ENCODE assay signal across 41 cellular contexts in genomic region chr17:49878931-49879330, GRCh38. TPM values are rescaled to one million over a fixed set of nuclear protein-coding genes. Genes with fewer than 3 reads are reported as not detected.
"Had no signal": no experiment of that assay in that cellular context is flagged by ENCODE, and none has a peak within 500 bp of the region (broad histone marks: within the 10 kb centered on the region; RNA-seq: fewer than 3 reads in every experiment).

No MANE protein-coding gene starts in this region.

- H3K4me1 Mint-ChIP-seq: activated CD8-positive, alpha-beta memory T cell treated with anti-CD3 and anti-CD28 coated beads, Interleukin-2, amount 10 ng/mL, durations not matched to agents 7 days and 5 days; T-helper 17 cell had no signal

- H3K4me1 ChIP-seq: adrenal gland had no signal

- H3K27ac ChIP-seq: adrenal gland, breast epithelium, coronary artery, dorsolateral prefrontal cortex, esophagus squamous epithelium, gastroesophageal sphincter, WERI-Rb-1 had no signal

- H3K9me3 ChIP-seq: adrenal gland, breast epithelium, esophagus squamous epithelium, gastroesophageal sphincter had no signal

- DNase-seq: activated B cell treated with CpG ODN at 0.5 μM for 24 hours; activated CD4-positive, alpha-beta memory T cell treated with anti-CD3 and anti-CD28 coated beads for 36 hours; activated CD4-positive, alpha-beta T cell treated with anti-CD3 and anti-CD28 coated beads for 36 hours; activated CD4-positive, alpha-beta T cell treated with anti-CD3 and anti-CD28 coated beads, Interleukin-2, amount 10 ng/mL, durations not matched to agents 24 days and 14 days; activated CD8-positive, alpha-beta memory T cell treated with anti-CD3 and anti-CD28 coated beads, Interleukin-2, amount 10 ng/mL, durations not matched to agents 7 days and 5 days; activated CD8-positive, alpha-beta memory T cell treated with anti-CD3 and anti-CD28 coated beads, Interleukin-2, amount 50 U/mL, for 4 hours; activated CD8-positive, alpha-beta T cell treated with anti-CD3 and anti-CD28 coated beads, Interleukin-2, amount 10 ng/mL, durations not matched to agents 7 days and 5 days; activated effector memory CD4-positive, alpha-beta T cell treated with anti-CD3 and anti-CD28 coated beads, Interleukin-2, amount 50 U/mL, for 16 hours; activated naive CD4-positive, alpha-beta T cell treated with anti-CD3 and anti-CD28 coated beads for 36 hours; activated naive CD8-positive, alpha-beta T cell treated with anti-CD3 and anti-CD28 coated beads for 36 hours; activated naive CD8-positive, alpha-beta T cell treated with anti-CD3 and anti-CD28 coated beads, Interleukin-2, amount 50 U/mL, for 24 hours; activated T-cell treated with anti-CD3 and anti-CD28 coated beads, Interleukin-2, amount 50 U/mL, for 1 hour; activated T-cell treated with anti-CD3 and anti-CD28 coated beads, Interleukin-2, amount 50 U/mL, for 48 hours; adrenal gland; amygdala; aorta; dorsolateral prefrontal cortex; effector memory CD4-positive, alpha-beta T cell; erythroblast; esophagus squamous epithelium; foreskin melanocyte; head of caudate nucleus; T-helper 1 cell; T-helper 17 cell; T1000; WERI-Rb-1 had no signal

- H3K27me3 ChIP-seq: breast epithelium had no signal

- H3K4me3 ChIP-seq: adrenal gland, breast epithelium, coronary artery, dorsolateral prefrontal cortex, esophagus squamous epithelium, gastroesophageal sphincter had no signal

- H3K9me3 Mint-ChIP-seq: activated B cell treated with CpG ODN at 0.5 μM for 24 hours; activated CD4-positive, alpha-beta memory T cell treated with anti-CD3 and anti-CD28 coated beads for 36 hours; activated CD4-positive, alpha-beta T cell treated with anti-CD3 and anti-CD28 coated beads, Interleukin-2, amount 10 ng/mL, durations not matched to agents 24 days and 14 days; activated naive CD4-positive, alpha-beta T cell treated with anti-CD3 and anti-CD28 coated beads for 36 hours; activated naive CD4-positive, alpha-beta T cell treated with anti-CD3 and anti-CD28 coated beads, Interleukin-2, amount 50 U/mL, for 24 hours; activated naive CD8-positive, alpha-beta T cell treated with anti-CD3 and anti-CD28 coated beads for 36 hours; activated naive CD8-positive, alpha-beta T cell treated with anti-CD3 and anti-CD28 coated beads, Interleukin-2, amount 50 U/mL, for 24 hours; activated T-helper 1 cell treated with anti-CD3 and anti-CD28 coated beads, Interleukin-12 subunit alpha, Interleukin-12 subunit beta, Interleukin-2, Interleukin-4 antibody, amounts not matched to agents 30 ng/mL and 10 ng/mL and 1 ng/mL, durations not matched to agents 14 hours and 24 hours and 36 hours; activated T-helper 2 cell treated with anti-CD3 and anti-CD28 coated beads, Interferon-gamma antibody, Interleukin-2, Interleukin-4, amounts not matched to agents 10 μg/mL and 5 μg/mL and 100 μg/mL, durations not matched to agents 14 hours and 24 hours and 36 hours; brain; central memory CD8-positive, alpha-beta T cell; dendritic cell treated with granulocyte-macrophage colony-stimulating factor and Interleukin-4, amounts not matched to agents 40 ng/mL and 50 ng/mL, for 4 days; T-helper 2 cell treated with Interferon-gamma antibody and Interleukin-4, amounts not matched to agents 5 μg/mL and 100 μg/mL, for 36 hours had no signal

- H3K36me3 Mint-ChIP-seq: activated CD4-positive, alpha-beta memory T cell treated with anti-CD3 and anti-CD28 coated beads for 36 hours; activated CD8-positive, alpha-beta memory T cell treated with anti-CD3 and anti-CD28 coated beads, Interleukin-2, amount 10 ng/mL, durations not matched to agents 7 days and 5 days; activated naive CD4-positive, alpha-beta T cell treated with anti-CD3 and anti-CD28 coated beads, Interleukin-2, amount 50 U/mL, for 24 hours; activated naive CD8-positive, alpha-beta T cell treated with anti-CD3 and anti-CD28 coated beads for 36 hours; brain had no signal

- H3K36me3 ChIP-seq: adrenal gland, breast epithelium, esophagus squamous epithelium, gastroesophageal sphincter, WERI-Rb-1 had no signal

- H3K27ac Mint-ChIP-seq: activated B cell treated with CpG ODN at 0.5 μM for 24 hours; activated CD4-positive, alpha-beta memory T cell treated with anti-CD3 and anti-CD28 coated beads for 36 hours; activated CD4-positive, alpha-beta T cell treated with anti-CD3 and anti-CD28 coated beads for 36 hours; activated CD4-positive, alpha-beta T cell treated with anti-CD3 and anti-CD28 coated beads, Interleukin-2, amount 10 ng/mL, durations not matched to agents 24 days and 14 days; activated CD8-positive, alpha-beta memory T cell treated with anti-CD3 and anti-CD28 coated beads, Interleukin-2, amount 10 ng/mL, durations not matched to agents 7 days and 5 days; activated CD8-positive, alpha-beta T cell treated with anti-CD3 and anti-CD28 coated beads, Interleukin-2, amount 10 ng/mL, durations not matched to agents 7 days and 5 days; activated naive CD4-positive, alpha-beta T cell treated with anti-CD3 and anti-CD28 coated beads for 36 hours; activated naive CD4-positive, alpha-beta T cell treated with anti-CD3 and anti-CD28 coated beads, Interleukin-2, amount 50 U/mL, for 24 hours; activated naive CD8-positive, alpha-beta T cell treated with anti-CD3 and anti-CD28 coated beads for 36 hours; activated naive CD8-positive, alpha-beta T cell treated with anti-CD3 and anti-CD28 coated beads, Interleukin-2, amount 50 U/mL, for 24 hours; activated T-helper 1 cell treated with anti-CD3 and anti-CD28 coated beads, Interleukin-12 subunit alpha, Interleukin-12 subunit beta, Interleukin-2, Interleukin-4 antibody, amounts not matched to agents 30 ng/mL and 10 ng/mL and 1 ng/mL, durations not matched to agents 14 hours and 24 hours and 36 hours; activated T-helper 2 cell treated with anti-CD3 and anti-CD28 coated beads, Interferon-gamma antibody, Interleukin-2, Interleukin-4, amounts not matched to agents 10 μg/mL and 5 μg/mL and 100 μg/mL, durations not matched to agents 14 hours and 24 hours and 36 hours; brain; dendritic cell treated with granulocyte-macrophage colony-stimulating factor and Interleukin-4, amounts not matched to agents 40 ng/mL and 50 ng/mL, for 4 days; T-helper 17 cell; T-helper 2 cell treated with Interferon-gamma antibody and Interleukin-4, amounts not matched to agents 5 μg/mL and 100 μg/mL, for 36 hours had no signal

- H3K4me3 Mint-ChIP-seq: activated B cell treated with CpG ODN at 0.5 μM for 24 hours; activated CD4-positive, alpha-beta memory T cell treated with anti-CD3 and anti-CD28 coated beads for 36 hours; activated CD4-positive, alpha-beta T cell treated with anti-CD3 and anti-CD28 coated beads for 36 hours; activated CD4-positive, alpha-beta T cell treated with anti-CD3 and anti-CD28 coated beads, Interleukin-2, amount 10 ng/mL, durations not matched to agents 24 days and 14 days; activated CD8-positive, alpha-beta memory T cell treated with anti-CD3 and anti-CD28 coated beads, Interleukin-2, amount 10 ng/mL, durations not matched to agents 7 days and 5 days; activated CD8-positive, alpha-beta T cell treated with anti-CD3 and anti-CD28 coated beads, Interleukin-2, amount 10 ng/mL, durations not matched to agents 7 days and 5 days; activated naive CD4-positive, alpha-beta T cell treated with anti-CD3 and anti-CD28 coated beads for 36 hours; activated naive CD4-positive, alpha-beta T cell treated with anti-CD3 and anti-CD28 coated beads, Interleukin-2, amount 50 U/mL, for 24 hours; activated naive CD8-positive, alpha-beta T cell treated with anti-CD3 and anti-CD28 coated beads for 36 hours; activated naive CD8-positive, alpha-beta T cell treated with anti-CD3 and anti-CD28 coated beads, Interleukin-2, amount 50 U/mL, for 24 hours; activated T-helper 1 cell treated with anti-CD3 and anti-CD28 coated beads, Interleukin-12 subunit alpha, Interleukin-12 subunit beta, Interleukin-2, Interleukin-4 antibody, amounts not matched to agents 30 ng/mL and 10 ng/mL and 1 ng/mL, durations not matched to agents 14 hours and 24 hours and 36 hours; brain; central memory CD8-positive, alpha-beta T cell; dendritic cell treated with granulocyte-macrophage colony-stimulating factor and Interleukin-4, amounts not matched to agents 40 ng/mL and 50 ng/mL, for 4 days; T-helper 17 cell; T-helper 2 cell treated with Interferon-gamma antibody and Interleukin-4, amounts not matched to agents 5 μg/mL and 100 μg/mL, for 36 hours had no signal

RNA-seq across cellular contexts. Expression of gene TAC4, which starts 31.1 kb away (rescaled TPM):
- total RNA-seq: activated B cell treated with CpG ODN at 0.5 μM for 24 hours; activated CD4-positive, alpha-beta memory T cell treated with anti-CD3 and anti-CD28 coated beads for 36 hours; activated CD4-positive, alpha-beta T cell treated with anti-CD3 and anti-CD28 coated beads for 36 hours; activated CD4-positive, alpha-beta T cell treated with anti-CD3 and anti-CD28 coated beads, Interleukin-2, amount 10 ng/mL, durations not matched to agents 24 days and 14 days; activated CD8-positive, alpha-beta memory T cell treated with anti-CD3 and anti-CD28 coated beads for 36 hours; activated CD8-positive, alpha-beta memory T cell treated with anti-CD3 and anti-CD28 coated beads, Interleukin-2, amount 10 ng/mL, durations not matched to agents 7 days and 5 days; activated CD8-positive, alpha-beta T cell treated with anti-CD3 and anti-CD28 coated beads, Interleukin-2, amount 10 ng/mL, durations not matched to agents 7 days and 5 days; activated naive CD4-positive, alpha-beta T cell treated with anti-CD3 and anti-CD28 coated beads for 36 hours; activated naive CD8-positive, alpha-beta T cell treated with anti-CD3 and anti-CD28 coated beads for 36 hours; activated T-helper 1 cell treated with anti-CD3 and anti-CD28 coated beads, Interleukin-12 subunit alpha, Interleukin-12 subunit beta, Interleukin-2, Interleukin-4 antibody, amounts not matched to agents 30 ng/mL and 10 ng/mL and 1 ng/mL, durations not matched to agents 14 hours and 24 hours and 36 hours; activated T-helper 2 cell treated with anti-CD3 and anti-CD28 coated beads, Interferon-gamma antibody, Interleukin-2, Interleukin-4, amounts not matched to agents 10 μg/mL and 5 μg/mL and 100 μg/mL, durations not matched to agents 14 hours and 24 hours and 36 hours; aorta; breast epithelium; cerebellum; esophagus squamous epithelium; fibroblast of lung; fibroblast of villous mesenchyme; gastroesophageal sphincter; glomerular endothelial cell; T-helper 17 cell had no signal
- polyA plus RNA-seq: aorta, fibroblast of lung had no signal
